Comparison of ENCODE assay signal across 24 cellular contexts in the genomic region with DNA sequence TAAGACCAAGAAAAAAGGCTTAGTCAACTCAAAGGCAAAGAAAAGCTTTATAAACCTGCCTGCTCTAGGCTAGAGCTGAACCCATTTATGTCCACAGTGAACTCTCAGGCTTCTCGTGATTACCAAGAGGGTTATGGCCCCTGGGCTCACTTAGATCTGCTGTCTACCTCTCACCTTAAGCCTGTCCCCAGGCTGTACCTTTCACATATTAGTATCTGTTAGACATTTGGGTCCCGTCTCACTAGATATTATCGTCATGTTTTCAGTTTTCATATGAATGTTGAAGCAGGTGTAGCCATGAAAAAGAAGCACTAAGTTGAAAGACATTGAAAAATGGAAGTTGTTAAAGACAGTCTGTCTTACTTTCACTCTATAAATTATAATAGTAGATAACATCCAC.
DNase-seq lines count a peak whose midpoint lies in the region; ATAC-seq, FAIRE-seq and TF ChIP-seq lines count a peak whose summit lies in the region.
"Had no signal": no experiment of that assay in that cellular context is flagged by ENCODE, and none has a peak within 500 bp of the region (broad histone marks: within the 10 kb centered on the region; RNA-seq: fewer than 3 reads in every experiment).

No MANE protein-coding gene starts in this region.

- peak; percentile 14 for DNase-seq in GM12865 (ENCODE audit: low read depth)
- DNase-seq in right lobe of liver: no peak
- DNase-seq in small intestine: no peak
- DNase-seq in NCI-H510A treated with DMSO at 0.1 percent for 48 hours (lab: John Stamatoyannopoulos, UW): no peak
- no peak for DNase-seq in activated T-cell treated with anti-CD3 and anti-CD28 coated beads, Interleukin-2, amount 50 U/mL, for 1 hour
- DNase-seq: activated CD8-positive, alpha-beta T cell treated with anti-CD3 and anti-CD28 coated beads, Interleukin-2, amount 10 ng/mL, durations not matched to agents 7 days and 5 days; activated naive CD4-positive, alpha-beta T cell treated with anti-CD3 and anti-CD28 coated beads, Interleukin-2, amount 10 ng/mL, durations not matched to agents 7 days and 5 days; activated T-cell treated with anti-CD3 and anti-CD28 coated beads, Interleukin-2, amount 50 U/mL, for 24 hours; dermis blood vessel endothelial cell; H7; Karpas-422; natural killer cell; NCI-H1048; NCI-H2029 treated with DMSO at 0.1 percent for 48 hours; NCI-H446 treated with DMSO at 0.1 percent for 48 hours; right cardiac atrium; stimulated activated CD4-positive, alpha-beta T cell treated with anti-CD3 and anti-CD28 coated beads, Interleukin-15, amount 100 ng/mL, for 24 hours; substantia nigra; T-helper 9 cell had no signal

- TF ChIP-seq CTCF in GM12865 (IDR thresholded peaks at IDR 0.05; ENCODE audit: insufficient read depth, low read depth, low read length, missing control alignments): no peak
- no peak for TF ChIP-seq CTCF in right lobe of liver (IDR thresholded peaks at IDR 0.05)

- H3K36me3 ChIP-seq in right lobe of liver (no peaks in the 10 kb centered on the region), small intestine (ENCODE audit: control insufficient read depth in 2 of 2, insufficient read depth in 2 of 2, low read length in 2 of 2) (no peaks in the 10 kb centered on the region)

- H3K27me3 ChIP-seq in right lobe of liver (no peaks in the 10 kb centered on the region), small intestine (ENCODE audit: control insufficient read depth in 2 of 2, insufficient read depth in 2 of 2, low read length in 2 of 2) (no peaks in the 10 kb centered on the region)

- H3K4me3 ChIP-seq in GM12865 (ENCODE audit: low read depth, low read length) (no peak overlapping the region), right lobe of liver (no peak overlapping the region), small intestine (ENCODE audit: low read depth in 1 of 2, low read length in 2 of 2) (no peak overlapping the region)

- intact Hi-C loops in right lobe of liver (cut with DNase I): no loop called here

- WGBS in right lobe of liver (ENCODE audit: insufficient coverage, low coverage, low lambda C conversion rate, missing lambda C conversion rate): 38% methylated on average over 3 of the region's 3 CpGs
- WGBS in small intestine, 3 donors: 78 to 87% (median 82%) methylated on average over 3 of the region's 3 CpGs

- H3K9me3 ChIP-seq in right lobe of liver (no peaks in the 10 kb centered on the region), small intestine (ENCODE audit: control insufficient read depth, low read depth) (no peaks in the 10 kb centered on the region)

- H3K27ac ChIP-seq in right lobe of liver (no peak overlapping the region), small intestine (ENCODE audit: low read depth in 1 of 2, low read length in 1 of 2) (no peak overlapping the region)
- H3K27ac ChIP-seq: 22Rv1 had no signal

- ATAC-seq in GM18873 (IDR thresholded peaks at IDR 0.05; ENCODE audit: low FRiP score, unreplicated experiment) (peak; percentile 72), GM21619 (IDR thresholded peaks at IDR 0.05; ENCODE audit: unreplicated experiment) (peak; percentile 67), HG03159 (IDR thresholded peaks at IDR 0.05; ENCODE audit: unreplicated experiment) (peak; percentile 64), right lobe of liver (no peak)
- ATAC-seq: activated CD8-positive, alpha-beta T cell treated with anti-CD3 and anti-CD28 coated beads, Interleukin-2, amount 10 ng/mL, durations not matched to agents 7 days and 5 days; left lobe of liver; natural killer cell; right cardiac atrium had no signal

- no peak for FAIRE-seq in small intestine (lab: Jason Lieb, UNC)

- TF ChIP-seq POLR2A in right lobe of liver (IDR thresholded peaks at IDR 0.05): no peak

- H3K4me1 ChIP-seq in right lobe of liver (no peaks in the 10 kb centered on the region), small intestine (ENCODE audit: control insufficient read depth in 2 of 2, insufficient read depth in 1 of 2, low read depth in 1 of 2, low read length in 1 of 2) (no peaks in the 10 kb centered on the region)

Comparison
In these comparisons a context has a peak if more than half of its experiments do, and no peak if none do; other contexts are left out.
1. ATAC-seq: peak in GM18873 (single experiment), GM21619 (single experiment) and HG03159 (single experiment); none in right lobe of liver (0 of 4).